Comparison of ENCODE assay signal across 11 cellular contexts in the genomic region with DNA sequence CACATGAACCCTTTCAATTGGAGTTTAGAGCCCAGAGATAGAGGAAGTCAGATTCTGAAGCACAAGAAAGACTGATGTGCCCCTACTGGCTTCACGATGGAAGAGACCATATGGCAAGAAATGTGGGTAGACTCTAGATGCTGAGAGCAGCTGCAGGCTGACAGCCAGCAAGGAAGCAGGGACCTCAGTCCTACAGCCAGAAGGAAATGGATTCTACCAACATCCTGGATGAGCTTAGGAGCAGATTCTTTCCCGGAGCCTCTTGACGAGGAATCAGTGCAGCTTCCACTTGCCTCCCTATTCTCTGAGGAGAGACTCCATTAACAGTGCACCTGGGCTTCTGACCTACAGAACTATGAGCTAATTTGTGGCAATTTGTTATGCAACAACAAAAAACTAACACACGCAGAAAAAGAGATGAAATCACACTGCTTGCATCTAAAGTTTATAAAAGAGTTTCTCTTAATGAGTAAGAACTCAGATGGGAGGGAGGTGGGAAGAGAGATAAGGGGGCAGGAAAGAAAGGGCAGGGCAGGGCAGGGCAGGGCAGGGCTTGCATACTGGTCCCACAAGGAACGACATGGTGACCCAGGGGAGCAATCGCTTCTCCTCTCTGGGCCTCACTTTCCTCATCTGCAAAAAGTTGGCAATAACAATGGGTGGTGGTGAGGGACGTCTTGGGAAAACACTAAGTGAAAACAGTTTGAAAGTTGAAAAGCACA.
DNase-seq lines count a peak whose midpoint lies in the region; ATAC-seq and TF ChIP-seq lines count a peak whose summit lies in the region.
"Had no signal": no experiment of that assay in that cellular context is flagged by ENCODE, and none has a peak within 500 bp of the region (broad histone marks: within the 10 kb centered on the region; RNA-seq: fewer than 3 reads in every experiment).

No MANE protein-coding gene starts in this region.

- H3K4me3 Mint-ChIP-seq in activated T-cell treated with anti-CD3 and anti-CD28 coated beads, Interleukin-2, amount 50 U/mL, for 72 hours = no peak overlapping the region

- POLR2A ChIA-PET in OCI-LY7 (lab: Charles Lee) = interaction anchor here (0.9 to 1.1 kb wide), 2 partner anchors 8 to 217 kb away, joined by 3 to 4 read pairs; no protein-coding TSS in a partner anchor

- H3K4me1 Mint-ChIP-seq in activated T-cell treated with anti-CD3 and anti-CD28 coated beads, Interleukin-2, amount 50 U/mL, for 72 hours (ENCODE audit: low read depth) = peaks cover 79% of the 10 kb centered on the region

- H3K27me3 Mint-ChIP-seq in activated T-cell treated with anti-CD3 and anti-CD28 coated beads, Interleukin-2, amount 50 U/mL, for 72 hours (ENCODE audit: low read depth) = no peaks in the 10 kb centered on the region

- H3K4me2 ChIP-seq in OCI-LY7 (ENCODE audit: low read length) = no peak overlapping the region

- no peak for TF ChIP-seq EP300 in gastroesophageal sphincter (IDR thresholded peaks at IDR 0.05)
- TF ChIP-seq EP300 in stomach (IDR thresholded peaks at IDR 0.05) = no peak

- intact Hi-C loops in OCI-LY7 (cut with micrococcal nuclease; ENCODE audit: unreplicated experiment) = no loop called here
- intact Hi-C loops in stomach (cut with DNase I; ENCODE audit: low total_unique reads) = no loop called here

- H3K4me1 ChIP-seq in OCI-LY7 (ENCODE audit: insufficient read depth, low read length, poor library complexity, severe bottlenecking) = peaks cover 11% of the 10 kb centered on the region
- H3K4me1 ChIP-seq in gastroesophageal sphincter = peaks cover 0 to 44% (median 4%) of the 10 kb centered on the region in 3 donors
- peaks cover 4 to 49% (median 21%) of the 10 kb centered on the region in 4 donors for H3K4me1 ChIP-seq in stomach

- peaks cover 0 to 10% of the 10 kb centered on the region in 2 donors for H3K36me3 Mint-ChIP-seq in activated T-cell treated with anti-CD3 and anti-CD28 coated beads, Interleukin-2, amount 50 U/mL, for 72 hours (ENCODE audit: insufficient read depth in 2 of 2)

- H3K9me3 ChIP-seq in OCI-LY7 (ENCODE audit: low read length) (no peaks in the 10 kb centered on the region), gastroesophageal sphincter (no peaks in the 10 kb centered on the region), stomach (no peaks in the 10 kb centered on the region)

- H3K27ac ChIP-seq in OCI-LY7 (ENCODE audit: low read depth, low read length, poor library complexity, severe bottlenecking) (no peak overlapping the region), gastroesophageal sphincter (peak overlapping the region in 3 of 4 donors; percentile 20 to 67 (median 55)), stomach (peak overlapping the region; percentile 71 to 80 (median 79))
- H3K27ac ChIP-seq: C4-2B had no signal

- H3K9me3 Mint-ChIP-seq in activated T-cell treated with anti-CD3 and anti-CD28 coated beads, Interleukin-2, amount 50 U/mL, for 72 hours = peaks cover 0 to 2% of the 10 kb centered on the region in 2 donors

- no peaks in the 10 kb centered on the region for H3K9me2 ChIP-seq in OCI-LY7 (ENCODE audit: insufficient read depth, low read length)

- H3K27ac Mint-ChIP-seq in activated T-cell treated with anti-CD3 and anti-CD28 coated beads, Interleukin-2, amount 50 U/mL, for 72 hours = no peak overlapping the region

- BruUV-seq in OCI-LY7 (replicated peaks; lab: Mats Ljungman, UMichigan) = no TSS peak

- H4K20me1 ChIP-seq in OCI-LY7 (ENCODE audit: insufficient read depth, low read length) = no peaks in the 10 kb centered on the region

- TF ChIP-seq CTCF in OCI-LY7 (conservative IDR thresholded peaks at IDR 0.05; ENCODE audit: low read length) (no peak), gastroesophageal sphincter (IDR thresholded peaks at IDR 0.05) (no peak), stomach (IDR thresholded peaks at IDR 0.05) (no peak)

- no peak for TF ChIP-seq POLR2A in gastroesophageal sphincter (IDR thresholded peaks at IDR 0.05)
- no peak for TF ChIP-seq POLR2A in stomach (IDR thresholded peaks at IDR 0.05)

- no peak overlapping the region for H2AFZ ChIP-seq in OCI-LY7 (ENCODE audit: low read length)

- H3K27me3 ChIP-seq in gastroesophageal sphincter (no peaks in the 10 kb centered on the region), stomach (no peaks in the 10 kb centered on the region)

- DNase-seq in activated T-cell treated with anti-CD3 and anti-CD28 coated beads, Interleukin-2, amount 50 U/mL, for 72 hours = no peak
- no peak for DNase-seq in activated T-cell treated with anti-CD3 and anti-CD28 coated beads, Interleukin-2, amount 50 U/mL, for 1 hour
- DNase-seq in OCI-LY7 (ENCODE audit: low spot score) (peak; percentile 71), stomach (no peak), inferior parietal cortex (ENCODE audit: extremely low spot score) (no peak), NCI-H345 treated with DMSO at 0.1 percent for 48 hours (lab: John Stamatoyannopoulos, UW; ENCODE audit: unreplicated experiment) (no peak)
- DNase-seq: NCI-H1092 treated with DMSO at 0.1 percent for 48 hours; stimulated activated CD4-positive, alpha-beta T cell treated with anti-CD3 and anti-CD28 coated beads, Interleukin-2, amount 100 ng/mL, for 48 hours had no signal

- 49 to 63% methylated on average over 5 to 7 of the region's 7 CpGs for WGBS in gastroesophageal sphincter (ENCODE audit: low coverage in 1 of 2), 2 donors
- 36 to 51% (median 47%) methylated on average over 7 of the region's 7 CpGs for WGBS in stomach, 5 donors

- CTCF ChIA-PET in OCI-LY7 (lab: Charles Lee; ENCODE audit: unreplicated experiment) = no interaction called here

- H3K79me2 ChIP-seq in OCI-LY7 (ENCODE audit: insufficient read depth, low read depth, low read length) = no peaks in the 10 kb centered on the region

- ATAC-seq in activated T-cell treated with anti-CD3 and anti-CD28 coated beads, Interleukin-2, amount 50 U/mL, for 72 hours (replicated peaks in 1 of 2) = peak; percentile 29 to 67
- no peak for ATAC-seq in gastroesophageal sphincter
- no peak for ATAC-seq in GM19351 (IDR thresholded peaks at IDR 0.05; ENCODE audit: unreplicated experiment)

- H3K36me3 ChIP-seq in OCI-LY7 (ENCODE audit: insufficient read depth, low read length) (no peaks in the 10 kb centered on the region; the same call in 1 of the 2 replicates), gastroesophageal sphincter (no peaks in the 10 kb centered on the region), stomach (no peaks in the 10 kb centered on the region)

- H3K4me3 ChIP-seq in OCI-LY7 (ENCODE audit: low read depth, low read length, poor library complexity, severe bottlenecking) (no peak overlapping the region), gastroesophageal sphincter (no peak overlapping the region), stomach (no peak overlapping the region)

Comparison
In these comparisons a context has a peak if more than half of its experiments do, and no peak if none do; other contexts are left out.
1. ATAC-seq: peak in activated T-cell treated with anti-CD3 and anti-CD28 coated beads, Interleukin-2, amount 50 U/mL, for 72 hours (2 of 2); none in gastroesophageal sphincter (single experiment) and GM19351 (single experiment).